13 cellular contexts compared by ENCODE assay signal in the genomic region with DNA sequence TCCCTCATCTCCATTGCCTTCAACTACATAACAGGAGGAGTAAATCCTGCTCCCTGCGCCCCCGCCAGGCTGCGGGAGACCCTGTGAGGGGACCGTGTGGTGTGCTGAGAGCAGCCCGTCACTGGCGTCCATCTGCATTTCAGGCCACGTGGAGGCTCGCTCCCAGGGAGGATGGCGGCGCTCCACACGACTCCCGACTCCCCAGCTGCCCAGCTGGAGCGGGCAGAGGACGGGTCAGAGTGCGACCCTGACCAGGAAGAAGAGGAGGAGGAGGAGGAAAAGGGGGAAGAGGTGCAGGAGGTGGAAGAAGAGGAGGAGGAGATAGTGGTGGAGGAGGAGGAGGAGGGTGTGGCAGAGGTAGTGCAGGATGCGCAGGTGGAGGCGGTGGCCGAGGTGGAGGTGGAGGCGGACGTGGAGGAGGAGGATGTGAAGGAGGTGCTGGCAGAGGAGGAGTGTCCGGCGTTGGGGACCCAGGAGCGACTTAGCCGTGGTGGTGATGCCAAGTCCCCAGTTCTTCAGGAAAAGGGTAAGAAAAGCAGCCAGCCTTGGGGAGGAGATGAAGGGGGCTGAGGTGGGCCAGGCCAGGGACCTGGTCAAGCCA. TPM values are rescaled to one million over a fixed set of nuclear protein-coding genes. Genes with fewer than 3 reads are reported as not detected.
A peak's percentile ranks its signal among the peaks of the same experiment; 100 is the strongest.
DNase-seq lines count a peak whose midpoint lies in the region; ATAC-seq and TF ChIP-seq lines count a peak whose summit lies in the region.
"Had no signal": no experiment of that assay in that cellular context is flagged by ENCODE, and none has a peak within 500 bp of the region (broad histone marks: within the 10 kb centered on the region; RNA-seq: fewer than 3 reads in every experiment).

No MANE protein-coding gene starts in this region.

- H3K4me3 ChIP-seq in H7 (ENCODE audit: insufficient read depth, low read depth, low read length) (no peak overlapping the region), HEK293 (ENCODE audit: low read depth, low read length) (no peak overlapping the region), MG63 (no peak overlapping the region)
- no peak overlapping the region for H3K4me3 ChIP-seq in CD4-positive, alpha-beta memory T cell (ENCODE audit: low read length in 2 of 2)
- H3K4me3 ChIP-seq: A549 had no signal

- no peak overlapping the region for H3K4me3 Mint-ChIP-seq in endothelial cell (ENCODE audit: unreplicated experiment)
- no peak overlapping the region for H3K4me3 Mint-ChIP-seq in stimulated activated memory B cell treated with anti-CD40 and anti-IgM and Interleukin-4, amounts not matched to agents 10 μg/mL and 1 μg/mL and 100 μg/mL, for 72 hours
- no peak overlapping the region for H3K4me3 Mint-ChIP-seq in CD4-positive, alpha-beta memory T cell
- H3K4me3 Mint-ChIP-seq: CD14-positive monocyte; CD8-positive, alpha-beta memory T cell had no signal

- CTCF ChIA-PET in HEK293 (lab: Yijun Ruan, JAX), result no interaction called here
- CTCF ChIA-PET in CD4-positive, alpha-beta memory T cell (lab: Charles Lee; ENCODE audit: partially characterized antibody), result no interaction called here

- peaks cover 28% of the 10 kb centered on the region for H3K36me3 Mint-ChIP-seq in endothelial cell (ENCODE audit: low read depth, unreplicated experiment)
- H3K36me3 Mint-ChIP-seq in stimulated activated memory B cell treated with anti-CD40 and anti-IgM and Interleukin-4, amounts not matched to agents 10 μg/mL and 1 μg/mL and 100 μg/mL, for 72 hours, result peaks cover 72% of the 10 kb centered on the region
- peaks cover 28 to 69% of the 10 kb centered on the region in 2 donors for H3K36me3 Mint-ChIP-seq in CD4-positive, alpha-beta memory T cell

- no peaks in the 10 kb centered on the region for H3K4me1 ChIP-seq in HEK293 (ENCODE audit: control insufficient read depth, insufficient read depth, low read length)
- H3K4me1 ChIP-seq in CD4-positive, alpha-beta memory T cell (ENCODE audit: insufficient read depth, low read length), result peaks cover 20% of the 10 kb centered on the region

- TF ChIP-seq CTCF in HEK293 (tag by site-specific recombination; IDR thresholded peaks at IDR 0.05), result no peak
- no peak for TF ChIP-seq CTCF in endothelial cell (IDR thresholded peaks at IDR 0.05; ENCODE audit: unreplicated experiment)

- no peaks in the 10 kb centered on the region for H3K27me3 ChIP-seq in H7 (ENCODE audit: control insufficient read depth, insufficient read depth, low read length)
- H3K27me3 ChIP-seq in MG63, result no peaks in the 10 kb centered on the region
- no peaks in the 10 kb centered on the region for H3K27me3 ChIP-seq in CD4-positive, alpha-beta memory T cell (ENCODE audit: insufficient read depth, low read length)

- peak; percentile 44 for DNase-seq in H7
- no peak for DNase-seq in endothelial cell (ENCODE audit: low spot score)
- DNase-seq in MG63, result no peak
- DNase-seq in CD4-positive, alpha-beta memory T cell, result no peak
- DNase-seq: CD8-positive, alpha-beta memory T cell; DMS53; GF-D8; HCEC 1CT had no signal

- H3K9me3 ChIP-seq in HEK293 (ENCODE audit: control insufficient read depth, insufficient read depth, low read depth, low read length), result no peaks in the 10 kb centered on the region
- H3K9me3 ChIP-seq in MG63, result no peaks in the 10 kb centered on the region
- H3K9me3 ChIP-seq in CD4-positive, alpha-beta memory T cell (ENCODE audit: control insufficient read depth in 1 of 2, low read length in 2 of 2), result no peaks in the 10 kb centered on the region
- H3K9me3 ChIP-seq: A549 had no signal

- H3K9me3 Mint-ChIP-seq in endothelial cell (ENCODE audit: unreplicated experiment), result peaks cover 3% of the 10 kb centered on the region
- peaks cover 3% of the 10 kb centered on the region for H3K9me3 Mint-ChIP-seq in stimulated activated memory B cell treated with anti-CD40 and anti-IgM and Interleukin-4, amounts not matched to agents 10 μg/mL and 1 μg/mL and 100 μg/mL, for 72 hours
- no peaks in the 10 kb centered on the region for H3K9me3 Mint-ChIP-seq in CD4-positive, alpha-beta memory T cell
- H3K9me3 Mint-ChIP-seq: CD8-positive, alpha-beta memory T cell had no signal

- H3K27ac Mint-ChIP-seq in endothelial cell (ENCODE audit: unreplicated experiment), result peak overlapping the region; percentile 21
- H3K27ac Mint-ChIP-seq in stimulated activated memory B cell treated with anti-CD40 and anti-IgM and Interleukin-4, amounts not matched to agents 10 μg/mL and 1 μg/mL and 100 μg/mL, for 72 hours, result peak overlapping the region; percentile 17
- no peak overlapping the region for H3K27ac Mint-ChIP-seq in CD4-positive, alpha-beta memory T cell

- peaks cover 17% of the 10 kb centered on the region for H3K27me3 Mint-ChIP-seq in endothelial cell (ENCODE audit: unreplicated experiment)
- H3K27me3 Mint-ChIP-seq in stimulated activated memory B cell treated with anti-CD40 and anti-IgM and Interleukin-4, amounts not matched to agents 10 μg/mL and 1 μg/mL and 100 μg/mL, for 72 hours, result no peaks in the 10 kb centered on the region
- H3K27me3 Mint-ChIP-seq in CD4-positive, alpha-beta memory T cell, result no peaks in the 10 kb centered on the region
- H3K27me3 Mint-ChIP-seq: CD8-positive, alpha-beta memory T cell had no signal

- peaks cover 32% of the 10 kb centered on the region for H3K4me1 Mint-ChIP-seq in endothelial cell (ENCODE audit: unreplicated experiment)
- H3K4me1 Mint-ChIP-seq in stimulated activated memory B cell treated with anti-CD40 and anti-IgM and Interleukin-4, amounts not matched to agents 10 μg/mL and 1 μg/mL and 100 μg/mL, for 72 hours, result peaks cover 41% of the 10 kb centered on the region
- peaks cover 13 to 28% (median 23%) of the 10 kb centered on the region in 4 donors for H3K4me1 Mint-ChIP-seq in CD4-positive, alpha-beta memory T cell

- intact Hi-C loops in CD4-positive, alpha-beta memory T cell (cut with micrococcal nuclease), result no loop called here

- POLR2A ChIA-PET in HEK293 (lab: Yijun Ruan, JAX), result no interaction called here
- POLR2A ChIA-PET in CD4-positive, alpha-beta memory T cell (lab: Charles Lee; ENCODE audit: partially characterized antibody), result no interaction called here

- no peak overlapping the region for H3K27ac ChIP-seq in HEK293 (ENCODE audit: extremely low read depth, low read depth, low read length)
- H3K27ac ChIP-seq in CD4-positive, alpha-beta memory T cell (ENCODE audit: low read depth, low read length), result no peak overlapping the region
- H3K27ac ChIP-seq: A549 had no signal

- ATAC-seq in stimulated activated memory B cell treated with anti-CD40 and anti-IgM and Interleukin-4, amounts not matched to agents 10 μg/mL and 1 μg/mL and 100 μg/mL, for 72 hours, result no peak
- no peak for ATAC-seq in HG02870 (IDR thresholded peaks at IDR 0.05; ENCODE audit: unreplicated experiment)
- ATAC-seq: A549 had no signal

- H3K36me3 ChIP-seq in H7 (replicated peaks; ENCODE audit: control insufficient read depth, insufficient read depth, low read length) (peaks cover 2% of the 10 kb centered on the region), HEK293 (ENCODE audit: control insufficient read depth in 2 of 2, insufficient read depth in 1 of 2, low read length in 2 of 2) (peaks cover 0 to 78% of the 10 kb centered on the region in 2 experiments; a peak in 2 of 3 replicates), MG63 (peaks cover 53% of the 10 kb centered on the region)
- peaks cover 23% of the 10 kb centered on the region for H3K36me3 ChIP-seq in CD4-positive, alpha-beta memory T cell (ENCODE audit: insufficient read depth, low read length)

TF ChIP-seq in HEK293, 187 proteins besides CTCF, POLR2A, EP300 and RAD21:
- TF ChIP-seq ZNF747 (tag by site-specific recombination; IDR thresholded peaks at IDR 0.05) (no peak), ZNF175 (tag by site-specific recombination; IDR thresholded peaks at IDR 0.05) (no peak), ZNF366 (tag by site-specific recombination; conservative IDR thresholded peaks at IDR 0.05) (no peak), ZNF654 (tag by site-specific recombination; IDR thresholded peaks at IDR 0.05; ENCODE audit: low read depth) (no peak), YY1 (tag by site-specific recombination; IDR thresholded peaks at IDR 0.05) (no peak), ZFHX2 (tag by site-specific recombination; conservative IDR thresholded peaks at IDR 0.05) (peak; percentile 70), EGR2 (tag by site-specific recombination; IDR thresholded peaks at IDR 0.05; ENCODE audit: low read depth) (peak; percentile 83), FEZF1 (tag by site-specific recombination; IDR thresholded peaks at IDR 0.05) (no peak)

RNA-seq across cellular contexts. Expression of a gene that starts 5.2 kb away (rescaled TPM):
- 7.6 and 10.0 TPM in 2 replicates for total RNA-seq in H7 (2014; rRNA removed; shearing (Covaris generic))
- 42.2 TPM for total RNA-seq in endothelial cell (ENCODE audit: unreplicated experiment)
- total RNA-seq in MG63 (2014; rRNA removed; shearing (Covaris generic); ENCODE audit: low replicate concordance), result 7.6 and 17.1 TPM in 2 replicates
- 10 to 100 TPM; 59.4 to 62.0 TPM for total RNA-seq in CD4-positive, alpha-beta memory T cell
- polyA plus RNA-seq in CD4-positive, alpha-beta memory T cell, result 1 to 10 TPM in 1 of 2 donors, under 1 TPM in 1; 0.45 to 5.8 TPM

RNA-seq across cellular contexts. Expression of a gene that starts 26.9 kb away (rescaled TPM):
- total RNA-seq in H7 (2014; rRNA removed; shearing (Covaris generic)), result 6.4 and 6.5 TPM in 2 replicates
- 7.9 TPM for total RNA-seq in endothelial cell (ENCODE audit: unreplicated experiment)
- 23.6 and 27.1 TPM in 2 replicates for total RNA-seq in MG63 (2014; rRNA removed; shearing (Covaris generic); ENCODE audit: low replicate concordance)
- 1 to 10 TPM; 2.0 to 2.2 TPM for total RNA-seq in CD4-positive, alpha-beta memory T cell
- polyA plus RNA-seq in CD4-positive, alpha-beta memory T cell, result 1 to 10 TPM in 1 of 2 donors, under 1 TPM in 1; 0.34 to 1.9 TPM
- polyA plus RNA-seq: CD14-positive monocyte had no signal

RNA-seq across cellular contexts. Expression of a gene that starts 52.5 kb away (rescaled TPM):
- total RNA-seq in H7 (2014; rRNA removed; shearing (Covaris generic)), result 24.7 and 30.7 TPM in 2 replicates
- 39.6 TPM for total RNA-seq in endothelial cell (ENCODE audit: unreplicated experiment)
- 8.6 and 16.2 TPM in 2 replicates for total RNA-seq in MG63 (2014; rRNA removed; shearing (Covaris generic); ENCODE audit: low replicate concordance)
- 10 to 100 TPM; 56.6 to 62.1 TPM for total RNA-seq in CD4-positive, alpha-beta memory T cell
- 10 to 100 TPM; 25.4 to 37.5 TPM for polyA plus RNA-seq in CD4-positive, alpha-beta memory T cell

Comparison
In these comparisons a context has a peak if more than half of its experiments do, and no peak if none do; other contexts are left out.
1. H3K27ac Mint-ChIP-seq: peak in endothelial cell (single experiment) and stimulated activated memory B cell treated with anti-CD40 and anti-IgM and Interleukin-4, amounts not matched to agents 10 μg/mL and 1 μg/mL and 100 μg/mL, for 72 hours (single experiment); none in CD4-positive, alpha-beta memory T cell (0 of 7).